In the genomic region with DNA sequence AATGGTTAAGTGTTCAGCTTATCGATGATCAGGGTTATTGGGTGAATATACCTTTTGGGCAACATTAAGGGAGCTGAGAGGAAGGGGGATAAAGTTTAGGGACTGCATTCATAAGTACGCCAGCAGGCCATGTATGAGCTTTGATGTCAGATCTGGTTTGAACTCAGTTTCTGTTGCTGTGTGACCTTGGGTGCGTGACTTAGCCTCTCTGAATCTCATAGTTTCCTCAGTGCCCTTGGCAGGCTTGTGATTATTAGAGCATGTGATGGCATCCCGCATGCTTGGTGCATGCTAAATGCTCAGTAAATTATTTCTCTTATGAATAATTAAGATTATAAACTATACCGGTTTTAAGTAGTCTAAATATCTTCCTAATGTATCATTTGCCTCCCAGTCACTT, we compare ENCODE assay signal across 22 cellular contexts.
"Had no signal": no experiment of that assay in that cellular context is flagged by ENCODE, and none has a peak within 500 bp of the region (broad histone marks: within the 10 kb centered on the region; RNA-seq: fewer than 3 reads in every experiment).

No MANE protein-coding gene starts in this region.

- ATAC-seq: left lobe of liver, upper lobe of right lung had no signal

- H3K27ac Mint-ChIP-seq: activated naive CD4-positive, alpha-beta T cell treated with anti-CD3 and anti-CD28 coated beads for 36 hours; progenitor cell of endocrine pancreas had no signal

- H3K4me3 ChIP-seq: right atrium auricular region, thoracic aorta, upper lobe of right lung had no signal

- H3K9me3 Mint-ChIP-seq: activated naive CD4-positive, alpha-beta T cell treated with anti-CD3 and anti-CD28 coated beads for 36 hours; brain had no signal

- H3K36me3 Mint-ChIP-seq: brain had no signal

- H3K4me3 Mint-ChIP-seq: activated naive CD4-positive, alpha-beta T cell treated with anti-CD3 and anti-CD28 coated beads for 36 hours had no signal

- H3K36me3 ChIP-seq: right atrium auricular region, thoracic aorta, upper lobe of right lung had no signal

- H3K27me3 Mint-ChIP-seq: progenitor cell of endocrine pancreas had no signal

- DNase-seq: activated CD4-positive, alpha-beta T cell treated with anti-CD3 and anti-CD28 coated beads, Interleukin-2, amount 50 U/mL, for 1 hour; activated CD8-positive, alpha-beta memory T cell treated with anti-CD3 and anti-CD28 coated beads for 24 hours; activated CD8-positive, alpha-beta memory T cell treated with anti-CD3 and anti-CD28 coated beads, Interleukin-2, amount 50 U/mL, for 48 hours; activated naive CD4-positive, alpha-beta T cell treated with anti-CD3 and anti-CD28 coated beads for 36 hours; anterior cingulate cortex; caudate nucleus; erythroblast; foreskin melanocyte; glutamatergic neuron; hippocampal formation; mammary epithelial cell; small intestine; stimulated activated CD4-positive, alpha-beta T cell treated with anti-CD3 and anti-CD28 coated beads, Interleukin-15, amount 100 ng/mL, for 24 hours; stimulated activated CD4-positive, alpha-beta T cell treated with anti-CD3 and anti-CD28 coated beads, Interleukin-2, amount 100 ng/mL, for 48 hours; T-helper 1 cell; T1000; upper lobe of right lung had no signal

- H3K27me3 ChIP-seq: right atrium auricular region, upper lobe of right lung had no signal

- H3K9me3 ChIP-seq: right atrium auricular region, thoracic aorta, upper lobe of right lung had no signal

- H3K27ac ChIP-seq: thoracic aorta, upper lobe of right lung had no signal
